8 cellular contexts compared by ENCODE assay signal in genomic region chr15:35289029-35289617, GRCh38.
DNase-seq lines count a peak whose midpoint lies in the region; ATAC-seq and TF ChIP-seq lines count a peak whose summit lies in the region.

No MANE protein-coding gene starts in this region.

- no peaks in the 10 kb centered on the region for H3K4me1 Mint-ChIP-seq in activated CD4-positive, alpha-beta T cell treated with anti-CD3 and anti-CD28 coated beads, Interleukin-2, amount 10 ng/mL, durations not matched to agents 24 days and 14 days

- H3K27ac Mint-ChIP-seq in activated CD4-positive, alpha-beta T cell treated with anti-CD3 and anti-CD28 coated beads, Interleukin-2, amount 10 ng/mL, durations not matched to agents 24 days and 14 days = no peak overlapping the region

- H3K4me3 Mint-ChIP-seq in activated CD4-positive, alpha-beta T cell treated with anti-CD3 and anti-CD28 coated beads, Interleukin-2, amount 10 ng/mL, durations not matched to agents 24 days and 14 days = no peak overlapping the region

- peak; percentile 63 for ATAC-seq in GM19351 (IDR thresholded peaks at IDR 0.05; ENCODE audit: unreplicated experiment)
- ATAC-seq in right lobe of liver = peak; percentile 82 to 92 (median 90)

- DNase-seq in BE2C = peak; percentile 30
- DNase-seq in NCI-H2227 (lab: John Stamatoyannopoulos, UW; ENCODE audit: unreplicated experiment) = peak; percentile 59
- DNase-seq in cardiac fibroblast (ENCODE audit: low read depth in 2 of 2) = peak; percentile 83 to 85
- no peak for DNase-seq in right lobe of liver
- DNase-seq in activated T-cell treated with anti-CD3 and anti-CD28 coated beads, Interleukin-2, amount 50 U/mL, for 48 hours = no peak
- no peak for DNase-seq in activated CD4-positive, alpha-beta T cell treated with anti-CD3 and anti-CD28 coated beads, Interleukin-2, amount 10 ng/mL, durations not matched to agents 24 days and 14 days
- no peak for DNase-seq in activated naive CD4-positive, alpha-beta T cell treated with Interleukin-2 at 50 U/mL for 16 hours

- H3K9me3 ChIP-seq in BE2C = no peaks in the 10 kb centered on the region
- no peaks in the 10 kb centered on the region for H3K9me3 ChIP-seq in right lobe of liver

- H3K4me1 ChIP-seq in BE2C = peaks cover 44% of the 10 kb centered on the region
- peaks cover 0 to 5% (median 0%) of the 10 kb centered on the region in 4 donors for H3K4me1 ChIP-seq in right lobe of liver

- no peaks in the 10 kb centered on the region for H3K27me3 Mint-ChIP-seq in activated CD4-positive, alpha-beta T cell treated with anti-CD3 and anti-CD28 coated beads, Interleukin-2, amount 10 ng/mL, durations not matched to agents 24 days and 14 days

- TF ChIP-seq POLR2A in right lobe of liver (IDR thresholded peaks at IDR 0.05) = no peak

- TF ChIP-seq CTCF in BE2C (IDR thresholded peaks at IDR 0.05; ENCODE audit: low read depth, low read length) (peak; percentile 88), cardiac fibroblast (IDR thresholded peaks at IDR 0.05; ENCODE audit: low read depth, low read length) (peak; percentile 81), right lobe of liver (IDR thresholded peaks at IDR 0.05) (peak; percentile 75 to 84 (median 80))

- H3K27ac ChIP-seq in right lobe of liver = no peak overlapping the region

- no peaks in the 10 kb centered on the region for H3K27me3 ChIP-seq in BE2C
- no peaks in the 10 kb centered on the region for H3K27me3 ChIP-seq in right lobe of liver

- no peaks in the 10 kb centered on the region for H3K9me3 Mint-ChIP-seq in activated CD4-positive, alpha-beta T cell treated with anti-CD3 and anti-CD28 coated beads, Interleukin-2, amount 10 ng/mL, durations not matched to agents 24 days and 14 days

- H3K4me3 ChIP-seq in BE2C (ENCODE audit: low read depth, low read length) = 0 out of 2 replicates have a peak overlapping the region, but pooled peaks have one; percentile 27
- no peak overlapping the region for H3K4me3 ChIP-seq in cardiac fibroblast (replicated peaks in 1 of 2; ENCODE audit: low read depth in 2 of 2, low read length in 2 of 2)
- H3K4me3 ChIP-seq in right lobe of liver = no peak overlapping the region

- 32% methylated on average over 3 of the region's 3 CpGs for WGBS in right lobe of liver (ENCODE audit: insufficient coverage, low coverage, low lambda C conversion rate, missing lambda C conversion rate)

- intact Hi-C loops in right lobe of liver (cut with DNase I) = loop anchor here in 1 of 2 donors (10.0 kb wide), 1 partner anchor 156 kb away; no protein-coding TSS in a partner anchor
- intact Hi-C loops in activated CD4-positive, alpha-beta T cell treated with anti-CD3 and anti-CD28 coated beads, Interleukin-2, amount 10 ng/mL, durations not matched to agents 24 days and 14 days (cut with micrococcal nuclease) = loop anchor here (2.0 kb wide), 1 partner anchor 156 kb away; no protein-coding TSS in a partner anchor

- H3K36me3 Mint-ChIP-seq in activated CD4-positive, alpha-beta T cell treated with anti-CD3 and anti-CD28 coated beads, Interleukin-2, amount 10 ng/mL, durations not matched to agents 24 days and 14 days (ENCODE audit: low read depth) = no peaks in the 10 kb centered on the region

- H3K36me3 ChIP-seq in BE2C (no peaks in the 10 kb centered on the region), right lobe of liver (no peaks in the 10 kb centered on the region)

Comparison
In these comparisons a context has a peak if more than half of its experiments do, and no peak if none do; other contexts are left out.
1. DNase-seq: peak in BE2C (single experiment), NCI-H2227 (single experiment) and cardiac fibroblast (2 of 2); none in right lobe of liver (0 of 3), activated T-cell treated with anti-CD3 and anti-CD28 coated beads, Interleukin-2, amount 50 U/mL, for 48 hours (0 of 2), activated CD4-positive, alpha-beta T cell treated with anti-CD3 and anti-CD28 coated beads, Interleukin-2, amount 10 ng/mL, durations not matched to agents 24 days and 14 days (single experiment) and activated naive CD4-positive, alpha-beta T cell treated with Interleukin-2 at 50 U/mL for 16 hours (single experiment).
2. Peak in every context shown above with its lines, with median percentiles within 50 percentile points of each other: CTCF ChIP-seq.